20 cellular contexts compared by ENCODE assay signal in the genomic region with DNA sequence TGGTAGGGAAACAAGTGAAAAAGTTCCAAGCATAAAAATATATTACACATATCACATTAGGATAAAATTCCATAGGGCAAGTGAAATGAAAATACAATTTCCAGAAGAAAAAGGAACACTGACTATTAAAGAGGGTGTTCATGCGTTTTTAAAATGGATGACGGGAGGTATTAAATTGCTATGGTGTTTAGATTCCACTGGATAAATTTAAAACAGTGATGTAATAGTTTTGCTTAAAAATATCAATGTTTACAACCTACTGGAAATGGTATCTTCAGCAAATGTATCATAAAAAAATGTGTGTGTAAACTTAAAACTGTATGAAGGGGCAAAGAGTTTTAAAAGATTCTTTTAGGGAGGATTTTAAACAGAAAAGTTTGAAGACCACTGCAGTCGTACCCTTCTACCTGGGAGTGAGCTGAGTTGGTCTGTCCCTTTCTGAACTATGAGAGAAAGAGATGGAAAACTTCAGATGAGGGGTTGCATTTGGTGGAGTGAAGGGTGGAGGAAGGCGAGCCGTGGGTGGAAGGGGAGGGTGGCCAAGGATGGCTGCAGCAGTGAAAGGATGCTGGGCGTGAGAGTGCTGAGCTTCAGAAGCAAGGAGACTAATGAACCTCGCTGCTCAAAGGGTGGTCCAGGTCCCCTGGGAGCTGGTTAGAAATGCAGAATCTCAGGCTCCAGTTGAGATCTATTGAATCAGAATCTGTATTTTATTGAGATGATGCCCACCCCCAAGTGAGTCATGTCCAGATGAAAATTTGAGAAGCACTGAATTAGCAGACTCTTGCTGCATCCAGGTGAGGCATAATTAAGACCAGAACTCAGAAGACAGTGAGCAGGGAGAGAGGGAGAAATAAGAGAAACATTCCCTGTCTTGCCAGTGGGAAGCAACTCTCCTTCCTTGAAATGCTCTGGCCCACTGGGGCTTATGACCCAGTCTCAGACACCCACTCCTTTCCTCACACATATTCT. TPM values are rescaled to one million over a fixed set of nuclear protein-coding genes. Genes with fewer than 3 reads are reported as not detected.
A peak's percentile ranks its signal among the peaks of the same experiment; 100 is the strongest.
DNase-seq lines count a peak whose midpoint lies in the region; ATAC-seq and TF ChIP-seq lines count a peak whose summit lies in the region.
"Had no signal": no experiment of that assay in that cellular context is flagged by ENCODE, and none has a peak within 500 bp of the region (broad histone marks: within the 10 kb centered on the region; RNA-seq: fewer than 3 reads in every experiment).

No MANE protein-coding gene starts in this region.

- H3K4me1 ChIP-seq in HEK293 (ENCODE audit: control insufficient read depth, insufficient read depth, low read length) (no peaks in the 10 kb centered on the region), colonic mucosa (no peaks in the 10 kb centered on the region), smooth muscle cell (ENCODE audit: low read depth) (no peaks in the 10 kb centered on the region)

- CTCF ChIA-PET in HEK293 (lab: Yijun Ruan, JAX) = no interaction called here

- no peaks in the 10 kb centered on the region for H3K9me3 Mint-ChIP-seq in natural killer cell
- no peaks in the 10 kb centered on the region for H3K9me3 Mint-ChIP-seq in natural killer cell treated with Interleukin-12 subunit alpha and Interleukin-12 subunit beta and Interleukin-15 and Interleukin-18, amount 100 ng/mL, for 72 hours
- H3K9me3 Mint-ChIP-seq in effector memory CD8-positive, alpha-beta T cell = no peaks in the 10 kb centered on the region
- H3K9me3 Mint-ChIP-seq in stimulated activated effector memory CD8-positive, alpha-beta T cell treated with anti-CD3 and anti-CD28 coated beads, Interleukin-12 subunit alpha, Interleukin-12 subunit beta, amount 100 ng/mL, for 72 hours = no peaks in the 10 kb centered on the region

- H3K4me3 ChIP-seq in HEK293 (ENCODE audit: low read depth, low read length) (no peak overlapping the region), colonic mucosa (no peak overlapping the region), smooth muscle cell (no peak overlapping the region)
- H3K4me3 ChIP-seq: HAP-1, SJSA1 had no signal

- no peak overlapping the region for H3K4me2 ChIP-seq in smooth muscle cell

- TF ChIP-seq CTCF in natural killer cell (IDR thresholded peaks at IDR 0.05) (no peak), HEK293 (tag by site-specific recombination; IDR thresholded peaks at IDR 0.05) (no peak), colonic mucosa (IDR thresholded peaks at IDR 0.05) (no peak), smooth muscle cell (IDR thresholded peaks at IDR 0.05; ENCODE audit: borderline replicate concordance, insufficient read depth, poor library complexity, severe bottlenecking) (no peak)

- no peaks in the 10 kb centered on the region for H3K79me2 ChIP-seq in smooth muscle cell (ENCODE audit: low read depth)

- H3K4me3 Mint-ChIP-seq in natural killer cell = no peak overlapping the region
- no peak overlapping the region for H3K4me3 Mint-ChIP-seq in natural killer cell treated with Interleukin-12 subunit alpha and Interleukin-12 subunit beta and Interleukin-15 and Interleukin-18, amount 100 ng/mL, for 72 hours
- no peak overlapping the region for H3K4me3 Mint-ChIP-seq in effector memory CD8-positive, alpha-beta T cell
- H3K4me3 Mint-ChIP-seq in stimulated activated effector memory CD8-positive, alpha-beta T cell treated with anti-CD3 and anti-CD28 coated beads, Interleukin-12 subunit alpha, Interleukin-12 subunit beta, amount 100 ng/mL, for 72 hours = no peak overlapping the region

- POLR2A ChIA-PET in HEK293 (lab: Yijun Ruan, JAX) = no interaction called here

- H3K9ac ChIP-seq in colonic mucosa (ENCODE audit: low read depth in 2 of 2, low read length in 2 of 2) (no peak overlapping the region), smooth muscle cell (ENCODE audit: low read depth) (no peak overlapping the region)

- H3K36me3 ChIP-seq in HEK293 (ENCODE audit: control insufficient read depth in 2 of 2, insufficient read depth in 1 of 2, low read length in 2 of 2) (no peaks in the 10 kb centered on the region), colonic mucosa (no peaks in the 10 kb centered on the region), smooth muscle cell (ENCODE audit: low read depth) (no peaks in the 10 kb centered on the region)
- H3K36me3 ChIP-seq: HAP-1 had no signal

- peak overlapping the region; percentile 58 to 67 for H3K27ac Mint-ChIP-seq in natural killer cell
- H3K27ac Mint-ChIP-seq in natural killer cell treated with Interleukin-12 subunit alpha and Interleukin-12 subunit beta and Interleukin-15 and Interleukin-18, amount 100 ng/mL, for 72 hours = peak overlapping the region in 1 of 2 donors; percentile 69
- peak overlapping the region; percentile 65 to 88 for H3K27ac Mint-ChIP-seq in effector memory CD8-positive, alpha-beta T cell
- H3K27ac Mint-ChIP-seq in stimulated activated effector memory CD8-positive, alpha-beta T cell treated with anti-CD3 and anti-CD28 coated beads, Interleukin-12 subunit alpha, Interleukin-12 subunit beta, amount 100 ng/mL, for 72 hours = peak overlapping the region; percentile 35

- DNase-seq in natural killer cell (no peak), colonic mucosa (no peak), smooth muscle cell (lab: John Stamatoyannopoulos, UW; ENCODE audit: unreplicated experiment) (no peak), NCI-H526 treated with DMSO at 0.1 percent for 48 hours (lab: John Stamatoyannopoulos, UW) (no peak)
- no peak for DNase-seq in natural killer cell treated with Interleukin-12 subunit alpha and Interleukin-12 subunit beta and Interleukin-15 and Interleukin-18, amount 100 ng/mL, for 72 hours (ENCODE audit: low spot score)
- DNase-seq in effector memory CD8-positive, alpha-beta T cell = no peak
- DNase-seq in stimulated activated effector memory CD8-positive, alpha-beta T cell treated with anti-CD3 and anti-CD28 coated beads, Interleukin-12 subunit alpha, Interleukin-12 subunit beta, amount 100 ng/mL, for 72 hours (ENCODE audit: low spot score in 2 of 2) = no peak
- DNase-seq: ACHN; COR-L47; DMS153; EL; NCI-H1417; NCI-H2029 treated with DMSO at 0.1 percent for 48 hours; NCI-H526; NK-92 treated with Interleukin-12 subunit alpha and Interleukin-12 subunit beta, amount 100 ng/mL, for 24 hours; OCI-M1; RPMI8226 had no signal

- WGBS in smooth muscle cell (ENCODE audit: low lambda C conversion rate) = 88% methylated on average over 7 of the region's 7 CpGs

- H2AFZ ChIP-seq in smooth muscle cell (ENCODE audit: low read depth) = no peak overlapping the region

- H3K9me3 ChIP-seq in HEK293 (ENCODE audit: control insufficient read depth, insufficient read depth, low read depth, low read length) (no peaks in the 10 kb centered on the region), colonic mucosa (no peaks in the 10 kb centered on the region), smooth muscle cell (replicated peaks; ENCODE audit: low read depth) (no peaks in the 10 kb centered on the region)
- H3K9me3 ChIP-seq: HAP-1, SJSA1 had no signal

- no peak for ATAC-seq in natural killer cell
- ATAC-seq in natural killer cell treated with Interleukin-12 subunit alpha and Interleukin-12 subunit beta and Interleukin-15 and Interleukin-18, amount 100 ng/mL, for 72 hours = no peak
- no peak for ATAC-seq in effector memory CD8-positive, alpha-beta T cell (replicated peaks)
- no peak for ATAC-seq in stimulated activated effector memory CD8-positive, alpha-beta T cell treated with anti-CD3 and anti-CD28 coated beads, Interleukin-12 subunit alpha, Interleukin-12 subunit beta, amount 100 ng/mL, for 72 hours

- no peak overlapping the region for H3K27ac ChIP-seq in HEK293 (ENCODE audit: extremely low read depth, low read depth, low read length)
- H3K27ac ChIP-seq in colonic mucosa = no peak overlapping the region
- no peak overlapping the region for H3K27ac ChIP-seq in smooth muscle cell (ENCODE audit: low read depth)
- H3K27ac ChIP-seq: SJSA1 had no signal

- H3K27me3 ChIP-seq in colonic mucosa (no peaks in the 10 kb centered on the region), smooth muscle cell (ENCODE audit: low read depth) (no peaks in the 10 kb centered on the region)
- H3K27me3 ChIP-seq: SJSA1 had no signal

- no peaks in the 10 kb centered on the region for H3F3A ChIP-seq in smooth muscle cell (ENCODE audit: low read depth)

- no peaks in the 10 kb centered on the region for H3K36me3 Mint-ChIP-seq in natural killer cell
- peaks cover 4% of the 10 kb centered on the region for H3K36me3 Mint-ChIP-seq in natural killer cell treated with Interleukin-12 subunit alpha and Interleukin-12 subunit beta and Interleukin-15 and Interleukin-18, amount 100 ng/mL, for 72 hours
- H3K36me3 Mint-ChIP-seq in effector memory CD8-positive, alpha-beta T cell (ENCODE audit: insufficient read depth) = peaks cover 15% of the 10 kb centered on the region
- H3K36me3 Mint-ChIP-seq in stimulated activated effector memory CD8-positive, alpha-beta T cell treated with anti-CD3 and anti-CD28 coated beads, Interleukin-12 subunit alpha, Interleukin-12 subunit beta, amount 100 ng/mL, for 72 hours = peaks cover 40% of the 10 kb centered on the region

- H4K20me1 ChIP-seq in smooth muscle cell (ENCODE audit: low read depth) = no peaks in the 10 kb centered on the region

- H3K4me1 Mint-ChIP-seq in natural killer cell = peaks cover 45 to 61% of the 10 kb centered on the region in 2 donors
- H3K4me1 Mint-ChIP-seq in natural killer cell treated with Interleukin-12 subunit alpha and Interleukin-12 subunit beta and Interleukin-15 and Interleukin-18, amount 100 ng/mL, for 72 hours (ENCODE audit: low read depth in 2 of 2) = peaks cover 6 to 28% of the 10 kb centered on the region in 2 donors
- H3K4me1 Mint-ChIP-seq in effector memory CD8-positive, alpha-beta T cell (ENCODE audit: low read depth in 2 of 2) = peaks cover 28 to 35% of the 10 kb centered on the region in 2 donors
- peaks cover 32% of the 10 kb centered on the region for H3K4me1 Mint-ChIP-seq in stimulated activated effector memory CD8-positive, alpha-beta T cell treated with anti-CD3 and anti-CD28 coated beads, Interleukin-12 subunit alpha, Interleukin-12 subunit beta, amount 100 ng/mL, for 72 hours

- intact Hi-C loops in natural killer cell (cut with micrococcal nuclease) (no loop called here), colonic mucosa (cut with DNase I) (no loop called here)

- H3K27me3 Mint-ChIP-seq in natural killer cell (ENCODE audit: low read depth in 2 of 2) = no peaks in the 10 kb centered on the region
- no peaks in the 10 kb centered on the region for H3K27me3 Mint-ChIP-seq in natural killer cell treated with Interleukin-12 subunit alpha and Interleukin-12 subunit beta and Interleukin-15 and Interleukin-18, amount 100 ng/mL, for 72 hours
- H3K27me3 Mint-ChIP-seq in effector memory CD8-positive, alpha-beta T cell = no peaks in the 10 kb centered on the region

TF ChIP-seq in HEK293, 187 proteins besides CTCF, POLR2A, EP300 and RAD21 (continues in another document):
- peak; percentile 74 for TF ChIP-seq ZFHX2 (tag by site-specific recombination; conservative IDR thresholded peaks at IDR 0.05)

RNA-seq across cellular contexts. Expression of gene MRPS10, which starts 54.5 kb away (rescaled TPM):
- 10 to 100 TPM; 21.8 to 25.4 (median 22.6) TPM for total RNA-seq in natural killer cell
- total RNA-seq in natural killer cell treated with Interleukin-12 subunit alpha and Interleukin-12 subunit beta and Interleukin-15 and Interleukin-18, amount 100 ng/mL, for 72 hours = 10 to 100 TPM; 35.1 to 35.6 TPM
- total RNA-seq in colonic mucosa = 10 to 100 TPM; 32.5 to 33.0 TPM
- 45.3 and 47.8 TPM in 2 replicates for total RNA-seq in smooth muscle cell
- polyA plus RNA-seq in smooth muscle cell = 39.9 and 41.1 TPM in 2 replicates
